9 cellular contexts compared by ENCODE assay signal in genomic region chr7:111486472-111487142, GRCh38.
DNase-seq lines count a peak whose midpoint lies in the region; ATAC-seq and TF ChIP-seq lines count a peak whose summit lies in the region.
"Had no signal": no experiment of that assay in that cellular context is flagged by ENCODE, and none has a peak within 500 bp of the region (broad histone marks: within the 10 kb centered on the region; RNA-seq: fewer than 3 reads in every experiment).

No MANE protein-coding gene starts in this region.

- in situ Hi-C loops in GM13976 (cut with MboI; ENCODE audit: low sequenced_read_pairs, unreplicated experiment) (loop anchor here (25.0 kb wide), 1 partner anchor 399 kb away; the partner anchor contains the start of gene LRRN3), brain microvascular endothelial cell (cut with HindIII; ENCODE audit: low pct_ligation_motif_present, low sequenced_read_pairs) (no loop called here)

- peak; percentile 93 for TF ChIP-seq CTCF in AG10803 (conservative IDR thresholded peaks at IDR 0.05; ENCODE audit: low read length)
- peak; percentile 66 for TF ChIP-seq CTCF in GM13976 (IDR thresholded peaks at IDR 0.05; ENCODE audit: borderline replicate concordance, control extremely low read depth, extremely low read depth, insufficient read depth, missing control alignments)
- TF ChIP-seq CTCF in brain microvascular endothelial cell (IDR thresholded peaks at IDR 0.05; ENCODE audit: low read depth, low read length, missing control alignments) = peak; percentile 68

- H3K36me3 ChIP-seq in brain microvascular endothelial cell (replicated peaks) = no peaks in the 10 kb centered on the region

- H3K27me3 ChIP-seq in brain microvascular endothelial cell (replicated peaks) = no peaks in the 10 kb centered on the region

- peak; percentile 84 for ATAC-seq in HG03378 (IDR thresholded peaks at IDR 0.05; ENCODE audit: unreplicated experiment)
- ATAC-seq in GM19324 (IDR thresholded peaks at IDR 0.05; ENCODE audit: low FRiP score, unreplicated experiment) = no peak

- DNase-seq in AG10803 (ENCODE audit: low read depth) (peak; percentile 56), GM13976 (ENCODE audit: low spot score) (peak; percentile 56), NCI-H446 (lab: John Stamatoyannopoulos, UW) (peak; percentile 26 to 58), brain microvascular endothelial cell (peak; percentile 56), kidney glomerular epithelial cell (lab: John Stamatoyannopoulos, UW) (peak; percentile 67), NK-92 (lab: John Stamatoyannopoulos, UW; ENCODE audit: unreplicated experiment) (no peak)
- DNase-seq: left cardiac atrium had no signal

- H3K27ac ChIP-seq in brain microvascular endothelial cell = peak overlapping the region; percentile 21

- no peak overlapping the region for H3K4me3 ChIP-seq in AG10803 (ENCODE audit: low read length)
- no peak overlapping the region for H3K4me3 ChIP-seq in brain microvascular endothelial cell (ENCODE audit: low read depth, low read length)
